Comparison of ENCODE assay signal across 12 cellular contexts in genomic region chr14:88212691-88213090, GRCh38.
DNase-seq lines count a peak whose midpoint lies in the region; ATAC-seq and TF ChIP-seq lines count a peak whose summit lies in the region.
"Had no signal": no experiment of that assay in that cellular context is flagged by ENCODE, and none has a peak within 500 bp of the region (broad histone marks: within the 10 kb centered on the region; RNA-seq: fewer than 3 reads in every experiment).

No MANE protein-coding gene starts in this region.

- intact Hi-C loops in vagina (cut with DNase I) (no loop called here), Right ventricle myocardium inferior (cut with DNase I) (no loop called here)

- no peak for TF ChIP-seq POLR2A in vagina (IDR thresholded peaks at IDR 0.05)

- no peak for TF ChIP-seq CTCF in vagina (IDR thresholded peaks at IDR 0.05)

- no peaks in the 10 kb centered on the region for H3K27me3 ChIP-seq in vagina

- no peak for ATAC-seq in Right ventricle myocardium inferior
- ATAC-seq: CD8-positive, alpha-beta T cell had no signal

- H3K27ac ChIP-seq in vagina = no peak overlapping the region

- H3K4me1 ChIP-seq in vagina = no peaks in the 10 kb centered on the region
- H3K4me1 ChIP-seq: Caco-2, HAP-1 had no signal

- H3K4me3 ChIP-seq in vagina = no peak overlapping the region
- H3K4me3 ChIP-seq: HAP-1 had no signal

- DNase-seq in NCI-H2081 (lab: John Stamatoyannopoulos, UW) = peak; percentile 38 to 39
- DNase-seq in NCI-H2081 treated with DMSO at 0.1 percent for 48 hours (lab: John Stamatoyannopoulos, UW) = no peak
- DNase-seq in COR-L47 (lab: John Stamatoyannopoulos, UW) = peak; percentile 5
- DNase-seq in NCI-H345 (lab: John Stamatoyannopoulos, UW) = peak; percentile 79
- no peak for DNase-seq in anterior cingulate cortex (lab: John Stamatoyannopoulos, UW)
- DNase-seq in vagina (ENCODE audit: extremely low spot score in 2 of 2) = no peak
- no peak for DNase-seq in Right ventricle myocardium inferior (ENCODE audit: missing footprints)
- DNase-seq: Caco-2; CD8-positive, alpha-beta T cell; DND-41; GF-D8 had no signal

- H3K36me3 ChIP-seq in vagina = no peaks in the 10 kb centered on the region
- H3K36me3 ChIP-seq: HAP-1 had no signal

- no peaks in the 10 kb centered on the region for H3K9me3 ChIP-seq in vagina
- H3K9me3 ChIP-seq: Caco-2, HAP-1 had no signal

Comparison
In these comparisons a context has a peak if more than half of its experiments do, and no peak if none do; other contexts are left out.
1. DNase-seq: peak in NCI-H2081 (2 of 2), COR-L47 (single experiment) and NCI-H345 (single experiment); none in NCI-H2081 treated with DMSO at 0.1 percent for 48 hours (single experiment), anterior cingulate cortex (0 of 58), vagina (0 of 2) and Right ventricle myocardium inferior (single experiment).